ENCODE assay signal across 8 cellular contexts in genomic region chr1:151346769-151347522, GRCh38. TPM values are rescaled to one million over a fixed set of nuclear protein-coding genes. Genes with fewer than 3 reads are reported as not detected.
DNase-seq lines count a peak whose midpoint lies in the region; ATAC-seq, FAIRE-seq and TF ChIP-seq lines count a peak whose summit lies in the region.

Gene RFX5 (minus strand): TSS chr1:151347252. CDS start chr1:151346320, 932 bp downstream.

- FAIRE-seq in HTR-8/SVneo (lab: Jason Lieb, UNC): no peak
- peak; percentile 87 for FAIRE-seq in H1 (lab: Jason Lieb, UNC)

- H2AFZ ChIP-seq in H1 (ENCODE audit: low read length): peak within 1 kb of the TSS; percentile 45

- peak within 1 kb of the TSS; percentile 51; the same call in 1 of the 2 replicates for H2BK20ac ChIP-seq in H1 (ENCODE audit: low read length)

- peaks cover 4 to 14% (median 12%) of the 10 kb centered on the region in 4 experiments; a peak in 5 of 7 replicates for H3K4me1 ChIP-seq in H1 (replicated peaks in 1 of 4; ENCODE audit: control insufficient read depth in 3 of 4, insufficient read depth in 4 of 4, low read length in 3 of 4)

- TF ChIP-seq EP300 in H1 (IDR thresholded peaks at IDR 0.05; ENCODE audit: borderline replicate concordance in 1 of 2, low read depth in 2 of 2, low read length in 2 of 2): peak; percentile 74 to 97

- H3K18ac ChIP-seq in H1 (ENCODE audit: extremely low read depth, low read length): peak within 1 kb of the TSS; percentile 89

- WGBS in H1 (ENCODE audit: extremely low coverage in 1 of 2, insufficient coverage in 1 of 2, insufficient read length in 1 of 2, insufficient replicate concordance in 2 of 2, low coverage in 1 of 2, low lambda C conversion rate in 2 of 2, missing lambda C conversion rate in 1 of 2), 2 experiments: 1% methylated on average over 31 of the region's 38 CpGs; no CpG with 5 or more reads in 1 of the 2 experiments

- POLR2A ChIA-PET in H1 (lab: Charles Lee; ENCODE audit: partially characterized antibody): interaction anchor here (1.1 to 3.1 kb wide), 15 partner anchors 9 to 92 kb away, joined by 3 to 16 read pairs (median 6); partner anchors contain the start of genes PI4KB, PSMB4, PSMD4 and SELENBP1

- H2BK120ac ChIP-seq in H1 (replicated peaks; ENCODE audit: low read depth, low read length): peak within 1 kb of the TSS; percentile 63

- peaks cover 5% of the 10 kb centered on the region for H3K23me2 ChIP-seq in H1 (ENCODE audit: low read depth, low read length)

- H3K4me1 Mint-ChIP-seq in memory B cell: peaks cover 39% of the 10 kb centered on the region

- TF ChIP-seq POLR2A in H1 (IDR thresholded peaks at IDR 0.05; ENCODE audit: control extremely low read depth in 1 of 2, low read depth in 2 of 2, low read length in 2 of 2): peak; percentile 70 to 82

- H3K27me3 ChIP-seq in H1 (replicated peaks in 1 of 4; ENCODE audit: control insufficient read depth in 3 of 4, extremely low read depth in 1 of 4, insufficient read depth in 3 of 4, low read length in 3 of 4): no peaks in the 10 kb centered on the region

- ATAC-seq in GM21367 (IDR thresholded peaks at IDR 0.05; ENCODE audit: unreplicated experiment) (peak; percentile 82), memory B cell (ENCODE audit: low read depth) (peak; percentile 87)

- peak within 1 kb of the TSS; percentile 83 for H4K91ac ChIP-seq in H1 (replicated peaks; ENCODE audit: insufficient read length, low read length)

- peaks cover 3 to 10% of the 10 kb centered on the region in 2 experiments; a peak in 3 of 4 replicates for H3K79me2 ChIP-seq in H1 (ENCODE audit: control insufficient read depth in 1 of 2, insufficient read depth in 2 of 2, low read length in 2 of 2)

- H3K27ac ChIP-seq in H1 (ENCODE audit: low read depth, low read length): peak within 1 kb of the TSS; percentile 99

- TF ChIP-seq CTCF in H1 (IDR thresholded peaks at IDR 0.05; ENCODE audit: control extremely low read depth in 1 of 3, insufficient read depth in 1 of 3, low read depth in 1 of 3, low read length in 3 of 3): no peak

- H3K4ac ChIP-seq in H1 (replicated peaks; ENCODE audit: insufficient read length, low read depth, low read length): peak within 1 kb of the TSS; percentile 28

- H4K20me1 ChIP-seq in H1 (replicated peaks in 1 of 2; ENCODE audit: control insufficient read depth in 1 of 2, insufficient read depth in 2 of 2, low read length in 2 of 2): peaks cover 0 to 2% of the 10 kb centered on the region in 2 experiments

- H2BK15ac ChIP-seq in H1 (ENCODE audit: low read length): 0 out of 2 replicates have a peak within 1 kb of the TSS, but pooled peaks have one; percentile 23

- no peaks in the 10 kb centered on the region for H3K9me3 ChIP-seq in H1 (ENCODE audit: insufficient read depth in 2 of 2, low read depth in 1 of 2, low read length in 1 of 2)

- peak in 1 of 2 experiments; percentile 0; a peak in 1 of 4 replicates for TF ChIP-seq RAD21 in H1 (IDR thresholded peaks at IDR 0.05 in 1 of 2, conservative IDR thresholded peaks at IDR 0.05 in 1 of 2; ENCODE audit: low read depth in 2 of 2, low read length in 2 of 2)

- H3K36me3 ChIP-seq in H1 (ENCODE audit: control insufficient read depth in 2 of 4, insufficient read depth in 4 of 4, low read length in 3 of 4): peaks cover 19 to 35% (median 29%) of the 10 kb centered on the region in 4 experiments

- H3K79me1 ChIP-seq in H1 (ENCODE audit: low read depth, low read length): peaks cover 6% of the 10 kb centered on the region

- H3K4me2 ChIP-seq in H1 (ENCODE audit: insufficient read depth in 1 of 2, low read depth in 2 of 2, low read length in 2 of 2): peak within 1 kb of the TSS; percentile 75 to 86

- H2BK5ac ChIP-seq in H1 (ENCODE audit: low read depth, low read length): peak within 1 kb of the TSS; percentile 100

- H3K9me3 Mint-ChIP-seq in memory B cell: peaks cover 2% of the 10 kb centered on the region

- H2BK12ac ChIP-seq in H1 (ENCODE audit: low read depth, low read length): peak within 1 kb of the TSS; percentile 99

- H4K5ac ChIP-seq in H1 (ENCODE audit: insufficient read length, low read depth, low read length): peak within 1 kb of the TSS; percentile 95

- peak within 1 kb of the TSS; percentile 89; the same call in 1 of the 2 replicates for H2AK5ac ChIP-seq in H1 (ENCODE audit: low read depth, low read length)

- CTCF ChIA-PET in H1 (lab: Charles Lee; ENCODE audit: partially characterized antibody): no interaction called here

- H4K8ac ChIP-seq in H1 (ENCODE audit: extremely low read depth, insufficient read depth, low read length): peak within 1 kb of the TSS; percentile 91

- H3K36me3 Mint-ChIP-seq in memory B cell: peaks cover 30% of the 10 kb centered on the region

- H3K4me3 Mint-ChIP-seq in memory B cell: peak within 1 kb of the TSS; percentile 96

- H3K56ac ChIP-seq in H1 (replicated peaks; ENCODE audit: insufficient read length, low read depth, low read length): peak within 1 kb of the TSS; percentile 90

- peak within 1 kb of the TSS; percentile 100 for H3K27ac Mint-ChIP-seq in memory B cell

- peak; percentile 98 for DNase-seq in COLO829 (ENCODE audit: low spot score)
- DNase-seq in HTR-8/SVneo (ENCODE audit: insufficient read length, low spot score): peak; percentile 95
- peak; percentile 97 for DNase-seq in NOMO-1 treated with dmso at 0.1 percent for 144 hours (lab: John Stamatoyannopoulos, UW; ENCODE audit: unreplicated experiment)
- DNase-seq in activated CD8-positive, alpha-beta memory T cell treated with anti-CD3 and anti-CD28 coated beads for 48 hours (ENCODE audit: low read depth in 2 of 3, low spot score in 2 of 3): peak; percentile 60 to 86 (median 75)
- peak; percentile 89 to 98 for DNase-seq in H1 (ENCODE audit: low read depth in 1 of 2, low spot score in 2 of 2)
- peak; percentile 80 to 94 for DNase-seq in memory B cell (ENCODE audit: low spot score in 2 of 2)
- DNase-seq in stimulated activated CD8-positive, alpha-beta memory T cell treated with anti-CD3 and anti-CD28 coated beads, Interleukin-12 subunit alpha, Interleukin-12 subunit beta, amount 100 ng/mL, for 24 hours (ENCODE audit: extremely low read depth): peak; percentile 77

- no peaks in the 10 kb centered on the region for H3K27me3 Mint-ChIP-seq in memory B cell

- no peak within 1 kb of the TSS for H3K14ac ChIP-seq in H1 (ENCODE audit: insufficient read length)

- H3K23ac ChIP-seq in H1 (ENCODE audit: insufficient read length): no peak within 1 kb of the TSS

- H3K4me3 ChIP-seq in H1 (ENCODE audit: extremely low read depth in 1 of 4, insufficient read depth in 2 of 4, low read depth in 3 of 4, low read length in 4 of 4): peak within 1 kb of the TSS; percentile 61 to 76 (median 66)

- H3K9ac ChIP-seq in H1 (replicated peaks in 1 of 4; ENCODE audit: extremely low read depth in 1 of 4, low read depth in 3 of 4, low read length in 3 of 4): peak within 1 kb of the TSS; percentile 80 to 98 (median 96)

TF ChIP-seq in H1, 55 proteins besides CTCF, POLR2A, EP300 and RAD21 (continues in another document):
- TF ChIP-seq ASH2L (IDR thresholded peaks at IDR 0.05; ENCODE audit: low read length) (peak; percentile 95), PHF8 (conservative IDR thresholded peaks at IDR 0.05; ENCODE audit: low read depth, low read length) (peak; percentile 88), CREB1 (IDR thresholded peaks at IDR 0.05) (peak; percentile 94), ZNF274 (IDR thresholded peaks at IDR 0.05; ENCODE audit: borderline replicate concordance, extremely low read depth, low read length) (no peak), KDM1A (IDR thresholded peaks at IDR 0.05; ENCODE audit: borderline replicate concordance, low read length) (0 out of 2 replicates have a peak, but pooled peaks have one; percentile 16), EGR1 (IDR thresholded peaks at IDR 0.05; ENCODE audit: borderline replicate concordance, low read depth, low read length) (peak; percentile 38; the same call in 1 of the 2 replicates), SAP30 (IDR thresholded peaks at IDR 0.05; ENCODE audit: insufficient read depth, insufficient replicate concordance, low read length) (no peak), RNF2 (IDR thresholded peaks at IDR 0.05; ENCODE audit: borderline replicate concordance, low read depth, low read length, missing control alignments, poor library complexity, severe bottlenecking) (no peak), ATF2 (IDR thresholded peaks at IDR 0.05; ENCODE audit: low read length) (peak; percentile 73; the same call in 1 of the 2 replicates), RXRA (IDR thresholded peaks at IDR 0.05; ENCODE audit: insufficient read depth, low read depth, low read length) (no peak), TCF12 (IDR thresholded peaks at IDR 0.05; ENCODE audit: low read depth, low read length) (peak; percentile 61; the same call in 1 of the 2 replicates), GTF2F1 (IDR thresholded peaks at IDR 0.05; ENCODE audit: borderline replicate concordance, low read depth, low read length) (peak; percentile 11; the same call in 1 of the 2 replicates), SRF (IDR thresholded peaks at IDR 0.05; ENCODE audit: low read depth, low read length) (no peak), SP1 (IDR thresholded peaks at IDR 0.05; ENCODE audit: low read depth, low read length) (peak; percentile 74), TAF7 (optimal IDR thresholded peaks at IDR 0.05; ENCODE audit: borderline replicate concordance, low read depth, low read length) (peak; percentile 72), BACH1 (IDR thresholded peaks at IDR 0.05; ENCODE audit: low read length) (no peak)

RNA-seq across cellular contexts. Expression of gene RFX5, which starts in this region (rescaled TPM):
- 57.6 and 59.7 TPM in 2 replicates for total RNA-seq in H1 (2021; fragmentation: NEBNext Ultra II Directional; extraction: Animal tissue kit (Norgen Biotek cat#: 25700))
- 27.8 and 29.9 TPM in 2 replicates for polyA plus RNA-seq in H1 (2011; rRNA removed)
- 47.2 TPM for polyA plus RNA-seq in H1 (2011; cell fraction: cytosol; rRNA removed)
- 120 TPM for polyA plus RNA-seq in H1 (2011; cell fraction: nucleus; rRNA removed)
- 42.3 to 70.4 TPM (median 49.2 TPM) in 4 replicates for polyA plus RNA-seq in H1 (2012, experiment 1 of 2)
- polyA plus RNA-seq in H1 (2012, experiment 2 of 2): 20.4 TPM
- 34.9 TPM for polyA plus RNA-seq in H1 (2013, experiment 1 of 2)
- 34.7 TPM for polyA plus RNA-seq in H1 (2013, experiment 2 of 2)
- polyA minus RNA-seq in H1 (2011; rRNA and poly(A)+ RNA removed): 121 and 134 TPM in 2 replicates
- polyA minus RNA-seq in H1 (2011; cell fraction: cytosol; rRNA and poly(A)+ RNA removed): 38.2 TPM
- 39.0 TPM for polyA minus RNA-seq in H1 (2011; cell fraction: nucleus; rRNA and poly(A)+ RNA removed)

Comparison
In these comparisons a context has a peak if more than half of its experiments do, and no peak if none do; other contexts are left out.
1. Peak in every context shown above with its lines: DNase-seq, ATAC-seq, H3K4me3 ChIP-seq and H3K27ac ChIP-seq.